Comparison of ENCODE assay signal across 8 cellular contexts in the genomic region with DNA sequence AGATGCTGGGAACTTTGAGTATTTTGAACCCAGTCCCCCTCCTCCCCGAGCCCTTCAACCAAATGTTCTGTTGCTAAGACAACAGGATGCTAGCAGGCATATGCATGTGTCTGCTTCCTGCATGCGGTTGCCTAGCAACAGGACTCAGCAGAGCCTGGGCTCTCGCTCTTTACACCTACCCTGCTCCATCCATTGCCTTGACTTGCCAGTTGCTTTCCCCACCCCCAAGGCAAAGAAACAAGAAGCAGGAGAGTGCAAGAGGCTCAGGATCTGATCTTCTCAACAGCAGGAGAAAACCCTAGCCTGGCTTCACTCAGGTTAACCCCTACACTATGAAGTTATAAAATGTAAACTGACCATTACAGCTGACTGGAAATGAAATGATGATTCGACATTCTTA.
DNase-seq lines count a peak whose midpoint lies in the region; ATAC-seq and TF ChIP-seq lines count a peak whose summit lies in the region.
"Had no signal": no experiment of that assay in that cellular context is flagged by ENCODE, and none has a peak within 500 bp of the region (broad histone marks: within the 10 kb centered on the region; RNA-seq: fewer than 3 reads in every experiment).

No MANE protein-coding gene starts in this region.

- H3K4me1 Mint-ChIP-seq in nephron progenitor cell = peaks cover 5% of the 10 kb centered on the region
- no peaks in the 10 kb centered on the region for H3K4me1 Mint-ChIP-seq in stimulated activated naive CD8-positive, alpha-beta T cell treated with anti-CD3 and anti-CD28 coated beads, Interleukin-15, amount 100 ng/mL, for 72 hours

- ATAC-seq in GM19324 (IDR thresholded peaks at IDR 0.05; ENCODE audit: low FRiP score, unreplicated experiment) (peak; percentile 63), HG03095 (IDR thresholded peaks at IDR 0.05; ENCODE audit: unreplicated experiment) (peak; percentile 59)
- ATAC-seq in stimulated activated naive CD8-positive, alpha-beta T cell treated with anti-CD3 and anti-CD28 coated beads, Interleukin-15, amount 100 ng/mL, for 72 hours = no peak

- peak; percentile 93 for DNase-seq in NCI-H748 (lab: John Stamatoyannopoulos, UW; ENCODE audit: unreplicated experiment)
- DNase-seq in nephron progenitor cell = peak; percentile 29
- DNase-seq in NCI-H226 = no peak
- DNase-seq in esophagus muscularis mucosa (ENCODE audit: extremely low spot score) = no peak
- DNase-seq in stimulated activated naive CD8-positive, alpha-beta T cell treated with anti-CD3 and anti-CD28 coated beads, Interleukin-15, amount 100 ng/mL, for 72 hours = no peak

- H3K9me3 Mint-ChIP-seq in nephron progenitor cell = no peaks in the 10 kb centered on the region
- H3K9me3 Mint-ChIP-seq in stimulated activated naive CD8-positive, alpha-beta T cell treated with anti-CD3 and anti-CD28 coated beads, Interleukin-15, amount 100 ng/mL, for 72 hours = no peaks in the 10 kb centered on the region

- no peak for TF ChIP-seq EP300 in esophagus muscularis mucosa (IDR thresholded peaks at IDR 0.05)

- peaks cover 12% of the 10 kb centered on the region for H3K27me3 Mint-ChIP-seq in nephron progenitor cell (ENCODE audit: low read depth, poor library complexity)
- no peaks in the 10 kb centered on the region for H3K27me3 Mint-ChIP-seq in stimulated activated naive CD8-positive, alpha-beta T cell treated with anti-CD3 and anti-CD28 coated beads, Interleukin-15, amount 100 ng/mL, for 72 hours

- TF ChIP-seq CTCF in nephron progenitor cell (IDR thresholded peaks at IDR 0.05) (no peak), esophagus muscularis mucosa (IDR thresholded peaks at IDR 0.05) (no peak)

- intact Hi-C loops in esophagus muscularis mucosa (cut with DNase I) = no loop called here

- no peak overlapping the region for H3K4me3 Mint-ChIP-seq in nephron progenitor cell
- no peak overlapping the region for H3K4me3 Mint-ChIP-seq in stimulated activated naive CD8-positive, alpha-beta T cell treated with anti-CD3 and anti-CD28 coated beads, Interleukin-15, amount 100 ng/mL, for 72 hours

- H3K27me3 ChIP-seq in esophagus muscularis mucosa = peaks cover 0 to 14% (median 0%) of the 10 kb centered on the region in 4 donors

- no peak overlapping the region for H3K27ac Mint-ChIP-seq in nephron progenitor cell
- no peak overlapping the region for H3K27ac Mint-ChIP-seq in stimulated activated naive CD8-positive, alpha-beta T cell treated with anti-CD3 and anti-CD28 coated beads, Interleukin-15, amount 100 ng/mL, for 72 hours

- H3K36me3 ChIP-seq in esophagus muscularis mucosa = no peaks in the 10 kb centered on the region

- no peak overlapping the region for H3K4me3 ChIP-seq in esophagus muscularis mucosa
- H3K4me3 ChIP-seq: skin epidermis had no signal

- 35% methylated on average over 4 of the region's 4 CpGs for WGBS in esophagus muscularis mucosa

- no peak for TF ChIP-seq POLR2A in esophagus muscularis mucosa (IDR thresholded peaks at IDR 0.05; ENCODE audit: low read depth)

- H3K27ac ChIP-seq in esophagus muscularis mucosa (replicated peaks in 1 of 4) = no peak overlapping the region
- H3K27ac ChIP-seq: skin epidermis had no signal

- no peaks in the 10 kb centered on the region for H3K9me3 ChIP-seq in esophagus muscularis mucosa

- H3K36me3 Mint-ChIP-seq in nephron progenitor cell (ENCODE audit: low read depth) = no peaks in the 10 kb centered on the region

- H3K4me1 ChIP-seq in esophagus muscularis mucosa = no peaks in the 10 kb centered on the region

Comparison
In these comparisons a context has a peak if more than half of its experiments do, and no peak if none do; other contexts are left out.
1. DNase-seq: peak in NCI-H748 (single experiment) and nephron progenitor cell (single experiment); none in NCI-H226 (single experiment), esophagus muscularis mucosa (single experiment) and stimulated activated naive CD8-positive, alpha-beta T cell treated with anti-CD3 and anti-CD28 coated beads, Interleukin-15, amount 100 ng/mL, for 72 hours (0 of 2).